1 cellular context compared by ENCODE assay signal in genomic region chr4:3786196-3786869, GRCh38.
TF ChIP-seq lines count a peak whose summit lies in the region.

No MANE protein-coding gene starts in this region.

TF ChIP-seq in HepG2, 621 proteins besides CTCF, POLR2A, EP300 and RAD21 (continued from another document):
- 0 out of 2 replicates have a peak, but pooled peaks have one; percentile 66 for TF ChIP-seq GPN1 (CRISPR knock-in tag; IDR thresholded peaks at IDR 0.05; ENCODE audit: borderline replicate concordance)
- TF ChIP-seq ZNF317 (CRISPR knock-in tag; IDR thresholded peaks at IDR 0.05), result 0 out of 2 replicates have a peak, but pooled peaks have one; percentile 36
- 0 out of 2 replicates have a peak, but pooled peaks have one; percentile 24 for TF ChIP-seq HDAC2 (CRISPR knock-in tag; IDR thresholded peaks at IDR 0.05)
- TF ChIP-seq ZFY (CRISPR knock-in tag; IDR thresholded peaks at IDR 0.05), result peak; percentile 33; the same call in 1 of the 2 replicates
- TF ChIP-seq, protein P1, sequence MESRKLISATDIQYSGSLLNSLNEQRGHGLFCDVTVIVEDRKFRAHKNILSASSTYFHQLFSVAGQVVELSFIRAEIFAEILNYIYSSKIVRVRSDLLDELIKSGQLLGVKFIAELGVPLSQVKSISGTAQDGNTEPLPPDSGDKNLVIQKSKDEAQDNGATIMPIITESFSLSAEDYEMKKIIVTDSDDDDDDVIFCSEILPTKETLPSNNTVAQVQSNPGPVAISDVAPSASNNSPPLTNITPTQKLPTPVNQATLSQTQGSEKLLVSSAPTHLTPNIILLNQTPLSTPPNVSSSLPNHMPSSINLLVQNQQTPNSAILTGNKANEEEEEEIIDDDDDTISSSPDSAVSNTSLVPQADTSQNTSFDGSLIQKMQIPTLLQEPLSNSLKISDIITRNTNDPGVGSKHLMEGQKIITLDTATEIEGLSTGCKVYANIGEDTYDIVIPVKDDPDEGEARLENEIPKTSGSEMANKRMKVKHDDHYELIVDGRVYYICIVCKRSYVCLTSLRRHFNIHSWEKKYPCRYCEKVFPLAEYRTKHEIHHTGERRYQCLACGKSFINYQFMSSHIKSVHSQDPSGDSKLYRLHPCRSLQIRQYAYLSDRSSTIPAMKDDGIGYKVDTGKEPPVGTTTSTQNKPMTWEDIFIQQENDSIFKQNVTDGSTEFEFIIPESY (CRISPR knock-in tag; IDR thresholded peaks at IDR 0.05), result peak; percentile 11; the same call in 1 of the 2 replicates
- peak; percentile 45 for TF ChIP-seq STAG1 (CRISPR knock-in tag; IDR thresholded peaks at IDR 0.05)
- TF ChIP-seq CREM (IDR thresholded peaks at IDR 0.05), result no peak
- no peak for TF ChIP-seq CREM (CRISPR knock-in tag; IDR thresholded peaks at IDR 0.05)
- TF ChIP-seq NFYC (CRISPR knock-in tag; IDR thresholded peaks at IDR 0.05), result peak; percentile 69
- TF ChIP-seq PHF8 (CRISPR knock-in tag; IDR thresholded peaks at IDR 0.05), result peak; percentile 15; the same call in 1 of the 2 replicates
- no peak for TF ChIP-seq FOXO1 (CRISPR knock-in tag; IDR thresholded peaks at IDR 0.05)
- no peak for TF ChIP-seq STAT6 (CRISPR knock-in tag; IDR thresholded peaks at IDR 0.05; ENCODE audit: borderline replicate concordance)
- TF ChIP-seq ZNF687 (CRISPR knock-in tag; IDR thresholded peaks at IDR 0.05), result peak; percentile 86
- 0 out of 2 replicates have a peak, but pooled peaks have one; percentile 13 for TF ChIP-seq ZNF331 (CRISPR knock-in tag; IDR thresholded peaks at IDR 0.05)
- peak; percentile 75 for TF ChIP-seq NFYB (CRISPR knock-in tag; IDR thresholded peaks at IDR 0.05)
- TF ChIP-seq NR2C2 (CRISPR knock-in tag; IDR thresholded peaks at IDR 0.05; ENCODE audit: borderline replicate concordance), result peak; percentile 67; the same call in 1 of the 2 replicates
- TF ChIP-seq RARA (CRISPR knock-in tag; IDR thresholded peaks at IDR 0.05), result 0 out of 2 replicates have a peak, but pooled peaks have one; percentile 7
- TF ChIP-seq XRCC5 (optimal IDR thresholded peaks at IDR 0.05; ENCODE audit: low read length), result peak; percentile 27
- peak; percentile 72 for TF ChIP-seq HNF4A (CRISPR knock-in tag; IDR thresholded peaks at IDR 0.05)
- no peak for TF ChIP-seq TAF15 (IDR thresholded peaks at IDR 0.05; ENCODE audit: low read depth, low read length, poor library complexity, severe bottlenecking)
- 0 out of 2 replicates have a peak, but pooled peaks have one; percentile 18 for TF ChIP-seq RXRA (CRISPR knock-in tag; IDR thresholded peaks at IDR 0.05)
- TF ChIP-seq HIC2 (CRISPR knock-in tag; IDR thresholded peaks at IDR 0.05; ENCODE audit: low read depth), result peak; percentile 94
- TF ChIP-seq RBM39 (IDR thresholded peaks at IDR 0.05; ENCODE audit: low read depth, low read length, poor library complexity, severe bottlenecking), result peak; percentile 65
- TF ChIP-seq TFE3 (CRISPR knock-in tag; IDR thresholded peaks at IDR 0.05), result no peak
- peak; percentile 35; the same call in 1 of the 2 replicates for TF ChIP-seq ZFX (CRISPR knock-in tag; IDR thresholded peaks at IDR 0.05; ENCODE audit: low read depth)
- peak; percentile 99 for TF ChIP-seq HNRNPL (IDR thresholded peaks at IDR 0.05; ENCODE audit: low read depth, low read length)
- peak; percentile 55; the same call in 1 of the 2 replicates for TF ChIP-seq RBFOX2 (IDR thresholded peaks at IDR 0.05; ENCODE audit: low read depth, low read length)
- no peak for TF ChIP-seq SRF (IDR thresholded peaks at IDR 0.05; ENCODE audit: low read depth, low read length)
- peak; percentile 56 for TF ChIP-seq HNF4G (IDR thresholded peaks at IDR 0.05; ENCODE audit: borderline replicate concordance, low read depth, low read length)
- no peak; the same call in 1 of the 2 replicates for TF ChIP-seq HNF4G (CRISPR knock-in tag; IDR thresholded peaks at IDR 0.05; ENCODE audit: borderline replicate concordance, low read depth)
TF ChIP-seq in HepG2: peak in this region for 25.
